In the genomic region with DNA sequence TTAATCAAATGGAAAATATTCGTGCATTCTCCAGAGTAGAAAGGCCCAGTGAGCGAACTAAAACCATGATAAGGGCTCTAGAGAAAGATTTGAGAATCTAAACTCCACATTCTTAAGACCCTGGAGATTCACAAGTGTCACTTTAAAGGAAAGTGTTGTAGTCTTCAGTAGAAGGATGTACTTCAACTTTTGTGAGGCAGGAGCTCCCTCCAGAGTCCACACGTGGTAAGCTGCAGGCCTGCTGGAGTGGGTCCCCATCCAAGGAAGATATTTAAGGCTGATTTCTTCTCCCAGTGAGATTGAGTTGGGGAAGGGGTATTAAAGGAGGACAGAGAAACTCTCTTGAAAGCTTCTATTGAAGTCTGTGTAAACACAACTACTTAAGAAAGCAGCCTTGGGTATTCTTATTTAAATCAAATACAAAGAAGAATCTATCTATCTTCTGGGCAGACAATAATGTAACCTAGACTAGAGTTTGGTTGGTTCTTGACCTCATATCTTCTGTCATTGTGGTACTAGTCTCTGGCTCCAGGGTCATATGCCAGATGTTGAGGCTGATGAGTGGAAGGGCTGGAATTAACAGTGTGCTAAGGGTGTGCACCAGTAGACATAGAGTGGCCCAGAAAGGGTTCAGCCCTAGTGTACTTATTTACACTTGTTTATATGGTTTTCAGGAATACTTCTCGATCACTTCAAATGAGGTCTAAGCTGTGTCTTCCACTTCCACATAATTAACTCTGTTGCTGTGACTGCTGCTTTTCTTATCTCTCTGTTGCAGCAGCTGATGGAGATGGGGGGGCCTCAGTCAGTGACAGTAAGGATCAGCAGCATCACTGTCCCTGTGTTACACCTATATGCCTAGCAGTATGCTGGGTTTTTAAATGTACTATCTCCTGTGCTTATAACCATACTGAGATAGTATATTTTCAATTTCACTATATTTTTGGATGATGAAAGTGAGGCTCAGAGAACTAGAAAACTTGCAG, we compare ENCODE assay signal across 8 cellular contexts.
A peak's percentile ranks its signal among the peaks of the same experiment; 100 is the strongest.
DNase-seq lines count a peak whose midpoint lies in the region; ATAC-seq and TF ChIP-seq lines count a peak whose summit lies in the region.

No MANE protein-coding gene starts in this region.

- H3K4me3 Mint-ChIP-seq in type B pancreatic cell = no peak overlapping the region

- peaks cover 67% of the 10 kb centered on the region for H3K4me1 ChIP-seq in OCI-LY1 (ENCODE audit: insufficient read depth, low read length, severe bottlenecking)
- H3K4me1 ChIP-seq in fibroblast of lung (ENCODE audit: control insufficient read depth, extremely low read depth, insufficient read depth, low read length) = no peaks in the 10 kb centered on the region
- H3K4me1 ChIP-seq in neutrophil (ENCODE audit: control insufficient read depth in 1 of 2, insufficient read depth in 1 of 2, low read depth in 1 of 2, low read length in 1 of 2) = no peaks in the 10 kb centered on the region

- peaks cover 8% of the 10 kb centered on the region for H3K4me1 Mint-ChIP-seq in type B pancreatic cell (ENCODE audit: unreplicated experiment)

- ATAC-seq in GM19452 (IDR thresholded peaks at IDR 0.05; ENCODE audit: unreplicated experiment) (peak; percentile 89), HG03520 (IDR thresholded peaks at IDR 0.05; ENCODE audit: unreplicated experiment) (peak; percentile 89)

- H3K27ac ChIP-seq in OCI-LY1 (ENCODE audit: low read depth, low read length, poor library complexity, severe bottlenecking) (peak overlapping the region; percentile 68), fibroblast of lung (ENCODE audit: insufficient read depth, low read length) (no peak overlapping the region), neutrophil (no peak overlapping the region)

- H3K9me3 ChIP-seq in OCI-LY1 (ENCODE audit: low read length) (no peaks in the 10 kb centered on the region), fibroblast of lung (ENCODE audit: control insufficient read depth, insufficient read depth, low read depth, low read length) (no peaks in the 10 kb centered on the region), neutrophil (no peaks in the 10 kb centered on the region)

- no peaks in the 10 kb centered on the region for H3F3A ChIP-seq in OCI-LY1 (ENCODE audit: insufficient read depth, low read length)

- H3K4me2 ChIP-seq in OCI-LY1 (ENCODE audit: low read length) = no peak overlapping the region; the same call in 1 of the 2 replicates
- H3K4me2 ChIP-seq in fibroblast of lung (ENCODE audit: extremely low read depth, insufficient read depth, low read length) = no peak overlapping the region

- no peaks in the 10 kb centered on the region for H3K27me3 Mint-ChIP-seq in type B pancreatic cell

- H3K27ac Mint-ChIP-seq in type B pancreatic cell = peak overlapping the region; percentile 25

- DNase-seq in DMS114 treated with DMSO at 0.1 percent for 48 hours (lab: John Stamatoyannopoulos, UW; ENCODE audit: unreplicated experiment) (peak; percentile 45), fibroblast of lung (ENCODE audit: low read depth in 2 of 2) (peak; percentile 61 to 83), type B pancreatic cell (ENCODE audit: extremely low spot score, unreplicated experiment) (no peak)
- peak; percentile 54 for DNase-seq in activated T-cell treated with anti-CD3 and anti-CD28 coated beads, Interleukin-2, amount 50 U/mL, for 1 hour

- H3K9me3 Mint-ChIP-seq in type B pancreatic cell = no peaks in the 10 kb centered on the region

- no peak overlapping the region for H2AFZ ChIP-seq in OCI-LY1 (ENCODE audit: low read length)
- H2AFZ ChIP-seq in fibroblast of lung (ENCODE audit: low read length) = no peak overlapping the region

- peaks cover 16% of the 10 kb centered on the region for H3K36me3 Mint-ChIP-seq in type B pancreatic cell

- peaks cover 19% of the 10 kb centered on the region for H3K79me2 ChIP-seq in OCI-LY1 (ENCODE audit: insufficient read depth, low read length)
- no peaks in the 10 kb centered on the region for H3K79me2 ChIP-seq in fibroblast of lung (ENCODE audit: control insufficient read depth, insufficient read depth, low read length)

- H3K27me3 ChIP-seq in OCI-LY1 (ENCODE audit: insufficient read depth, low read length) = no peaks in the 10 kb centered on the region
- no peaks in the 10 kb centered on the region for H3K27me3 ChIP-seq in fibroblast of lung (ENCODE audit: control insufficient read depth, insufficient read depth, low read length)
- H3K27me3 ChIP-seq in neutrophil = no peaks in the 10 kb centered on the region

- H3K36me3 ChIP-seq in OCI-LY1 (ENCODE audit: insufficient read depth, low read length) = peaks cover 12% of the 10 kb centered on the region
- no peaks in the 10 kb centered on the region for H3K36me3 ChIP-seq in fibroblast of lung (ENCODE audit: control insufficient read depth, insufficient read depth, low read length)
- peaks cover 3% of the 10 kb centered on the region for H3K36me3 ChIP-seq in neutrophil

- H4K20me1 ChIP-seq in OCI-LY1 (ENCODE audit: insufficient read depth, low read length) (no peaks in the 10 kb centered on the region), fibroblast of lung (ENCODE audit: control insufficient read depth, extremely low read depth, insufficient read depth, low read length) (no peaks in the 10 kb centered on the region)

- 0 out of 2 replicates have a peak overlapping the region, but pooled peaks have one; percentile 30 for H3K9ac ChIP-seq in OCI-LY1 (ENCODE audit: low read length)
- no peak overlapping the region for H3K9ac ChIP-seq in fibroblast of lung (ENCODE audit: insufficient read depth, low read length)

- H3K4me3 ChIP-seq in OCI-LY1 (ENCODE audit: low read depth, low read length, poor library complexity, severe bottlenecking) = no peak overlapping the region
- no peak overlapping the region for H3K4me3 ChIP-seq in fibroblast of lung (replicated peaks in 1 of 4; ENCODE audit: control extremely low read depth in 1 of 4, insufficient read depth in 1 of 4, low read depth in 3 of 4, low read length in 4 of 4)
- no peak overlapping the region for H3K4me3 ChIP-seq in neutrophil (ENCODE audit: low read depth in 1 of 2, low read length in 1 of 2)

- TF ChIP-seq CTCF in OCI-LY1 (IDR thresholded peaks at IDR 0.05; ENCODE audit: low read length) = peak; percentile 97
- TF ChIP-seq CTCF in fibroblast of lung (conservative IDR thresholded peaks at IDR 0.05 in 1 of 2, IDR thresholded peaks at IDR 0.05 in 1 of 2; ENCODE audit: low read depth in 1 of 2, low read length in 2 of 2) = peak; percentile 88 to 94
- peak; percentile 32 for TF ChIP-seq CTCF in neutrophil (IDR thresholded peaks at IDR 0.05)
- TF ChIP-seq CTCF in type B pancreatic cell (conservative IDR thresholded peaks at IDR 0.05) = peak; percentile 84

- H3K9me2 ChIP-seq in OCI-LY1 (ENCODE audit: low read depth, low read length) = no peaks in the 10 kb centered on the region

Comparison
In these comparisons a context has a peak if more than half of its experiments do, and no peak if none do; other contexts are left out.
1. CTCF ChIP-seq: peak in every context shown above with its lines; median percentile 97 in OCI-LY1; 91 in fibroblast of lung; 84 in type B pancreatic cell; 32 in neutrophil.